In the genomic region with DNA sequence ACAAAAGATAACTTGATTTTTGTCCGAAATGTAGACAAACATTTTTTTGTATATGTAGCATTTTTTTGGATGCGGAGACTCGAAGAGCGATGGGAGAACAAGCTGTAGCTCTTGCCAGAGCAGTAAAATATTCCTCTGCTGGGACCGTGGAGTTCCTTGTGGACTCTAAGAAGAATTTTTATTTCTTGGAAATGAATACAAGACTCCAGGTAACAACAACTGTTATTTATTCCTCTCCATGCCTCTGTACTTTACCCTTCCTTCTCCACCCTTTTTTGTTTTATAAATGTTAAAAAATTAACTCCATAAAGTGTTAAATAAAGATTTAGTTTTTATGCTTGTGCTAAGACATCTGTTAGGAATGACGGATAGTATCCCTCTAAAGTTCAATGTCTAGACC, we compare ENCODE assay signal across 9 cellular contexts.
"Had no signal": no experiment of that assay in that cellular context is flagged by ENCODE, and none has a peak within 500 bp of the region (broad histone marks: within the 10 kb centered on the region; RNA-seq: fewer than 3 reads in every experiment).

No MANE protein-coding gene starts in this region.

- H3K4me3 Mint-ChIP-seq: HFFc6, IgD-negative memory B cell had no signal

- H3K27me3 Mint-ChIP-seq: IgD-negative memory B cell had no signal

- H3K27ac Mint-ChIP-seq: HFFc6, IgD-negative memory B cell had no signal

- H3K4me3 ChIP-seq: GM23248, HAP-1 had no signal

- H3K4me1 ChIP-seq: HAP-1 had no signal

- H3K9ac ChIP-seq: GM23248 had no signal

- H3K27ac ChIP-seq: GM23248 had no signal

- ATAC-seq: HCT116 had no signal

- FAIRE-seq: H1, HTR-8/SVneo had no signal

- H3K9me3 ChIP-seq: HAP-1 had no signal

- DNase-seq: GM23248, H7, HFFc6, KG1 had no signal

- H3K36me3 ChIP-seq: HAP-1 had no signal

- H3K9me3 Mint-ChIP-seq: HFFc6, IgD-negative memory B cell had no signal
